ENCODE assay signal across 9 cellular contexts in the genomic region with DNA sequence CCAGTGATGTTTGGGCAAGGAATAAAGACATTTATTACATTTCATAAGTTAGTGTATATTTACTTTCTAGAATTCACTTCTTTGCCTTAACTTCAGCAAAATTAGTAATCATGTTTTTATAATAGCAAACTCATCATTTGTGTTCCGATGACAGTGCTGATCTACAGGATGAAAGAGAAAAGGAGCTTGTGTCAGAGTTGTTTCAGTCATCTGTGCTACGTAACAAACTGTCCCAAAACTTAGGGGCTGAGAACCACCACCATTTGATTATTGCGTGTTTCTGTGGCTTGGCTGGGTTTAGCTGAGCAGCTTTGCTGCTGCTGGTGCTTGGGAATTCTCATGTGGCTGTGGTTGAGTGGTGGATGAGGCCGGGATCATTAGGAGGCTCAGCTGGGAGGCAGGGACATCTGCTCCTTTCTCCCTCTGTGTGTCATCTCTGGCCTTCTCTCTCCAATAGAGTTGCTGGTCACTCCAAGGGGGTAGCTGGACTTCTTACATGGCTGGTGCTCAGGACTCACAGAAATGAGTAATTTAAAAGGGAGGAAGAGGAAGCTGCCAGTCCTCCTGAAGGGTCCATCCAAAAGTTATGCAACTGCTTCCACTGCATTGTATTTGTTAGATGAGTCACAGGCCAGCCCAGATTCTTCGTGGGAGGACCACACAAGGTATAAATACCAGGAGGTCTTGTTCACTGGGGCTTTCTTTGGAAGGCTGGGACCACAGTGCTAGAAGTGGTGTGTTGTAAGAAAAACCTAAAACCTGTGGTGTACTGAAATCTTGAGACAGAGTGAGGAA. TPM values are rescaled to one million over a fixed set of nuclear protein-coding genes. Genes with fewer than 3 reads are reported as not detected.
DNase-seq lines count a peak whose midpoint lies in the region; ATAC-seq, FAIRE-seq and TF ChIP-seq lines count a peak whose summit lies in the region.
"Had no signal": no experiment of that assay in that cellular context is flagged by ENCODE, and none has a peak within 500 bp of the region (broad histone marks: within the 10 kb centered on the region; RNA-seq: fewer than 3 reads in every experiment).

No MANE protein-coding gene starts in this region.

- WGBS in tibial nerve, 2 donors = 73% methylated on average over 5 of the region's 5 CpGs
- 68 to 80% (median 77%) methylated on average over 5 of the region's 5 CpGs for WGBS in small intestine, 3 donors

- TF ChIP-seq CTCF in astrocyte of the cerebellum (IDR thresholded peaks at IDR 0.05; ENCODE audit: low read depth, low read length, missing control alignments) (no peak), keratinocyte (optimal IDR thresholded peaks at IDR 0.05 in 1 of 3, IDR thresholded peaks at IDR 0.05 in 1 of 3, conservative IDR thresholded peaks at IDR 0.05 in 1 of 3; ENCODE audit: extremely low read depth in 1 of 3, insufficient read depth in 2 of 3, low read length in 3 of 3) (no peak), tibial nerve (IDR thresholded peaks at IDR 0.05) (no peak)

- H3K27me3 ChIP-seq in keratinocyte (ENCODE audit: control insufficient read depth, extremely low read depth, insufficient read depth, low read length) (no peaks in the 10 kb centered on the region), tibial nerve (no peaks in the 10 kb centered on the region), small intestine (ENCODE audit: control insufficient read depth in 2 of 2, insufficient read depth in 2 of 2, low read length in 2 of 2) (no peaks in the 10 kb centered on the region)

- H3K4me3 ChIP-seq in astrocyte of the cerebellum (ENCODE audit: low read depth, low read length) (no peak overlapping the region), keratinocyte (ENCODE audit: control insufficient read depth in 2 of 3, extremely low read depth in 1 of 3, insufficient read depth in 2 of 3, low read depth in 1 of 3, low read length in 3 of 3) (no peak overlapping the region), tibial nerve (no peak overlapping the region), small intestine (ENCODE audit: low read depth in 1 of 2, low read length in 2 of 2) (no peak overlapping the region)

- no peak overlapping the region for H3K27ac ChIP-seq in keratinocyte (ENCODE audit: control insufficient read depth, insufficient read depth, low read length)
- H3K27ac ChIP-seq in tibial nerve = peak overlapping the region in 3 of 4 donors; percentile 3 to 68 (median 53)
- H3K27ac ChIP-seq in small intestine (ENCODE audit: low read depth in 1 of 2, low read length in 1 of 2) = peak overlapping the region in 1 of 2 donors; percentile 80

- H2AFZ ChIP-seq in keratinocyte (ENCODE audit: control insufficient read depth, low read length) = no peak overlapping the region

- H3K9me3 ChIP-seq in keratinocyte (ENCODE audit: control insufficient read depth, low read depth, low read length) = no peaks in the 10 kb centered on the region
- H3K9me3 ChIP-seq in tibial nerve = no peaks in the 10 kb centered on the region
- no peaks in the 10 kb centered on the region for H3K9me3 ChIP-seq in small intestine (ENCODE audit: control insufficient read depth, low read depth)

- DNase-seq in HS-27A (ENCODE audit: low read depth) (peak; percentile 95), astrocyte of the cerebellum (ENCODE audit: low read depth) (peak; percentile 99), keratinocyte (ENCODE audit: low read depth, low spot score) (peak; percentile 96), tibial nerve (ENCODE audit: low spot score in 2 of 2) (peak in 1 of 2 donors; percentile 75), small intestine (no peak), NCI-H1092 treated with DMSO at 0.1 percent for 48 hours (lab: John Stamatoyannopoulos, UW) (no peak), D341Med (ENCODE audit: low spot score) (no peak)
- DNase-seq: NCI-H2227 treated with DMSO at 0.1 percent for 48 hours had no signal

- in situ Hi-C loops in astrocyte of the cerebellum (cut with HindIII; ENCODE audit: low sequenced_read_pairs) = loop anchor here (5.0 to 25.0 kb wide), 4 partner anchors 62 to 727 kb away; no protein-coding TSS in a partner anchor

- peak overlapping the region; percentile 27 for H3K4me2 ChIP-seq in keratinocyte (ENCODE audit: control insufficient read depth, extremely low read depth, insufficient read depth, low read depth, low read length)

- no peaks in the 10 kb centered on the region for H3K36me3 ChIP-seq in keratinocyte (ENCODE audit: control insufficient read depth in 2 of 2, extremely low read depth in 1 of 2, insufficient read depth in 2 of 2, low read length in 2 of 2)
- no peaks in the 10 kb centered on the region for H3K36me3 ChIP-seq in tibial nerve
- H3K36me3 ChIP-seq in small intestine (ENCODE audit: control insufficient read depth in 2 of 2, insufficient read depth in 2 of 2, low read length in 2 of 2) = no peaks in the 10 kb centered on the region

- H3K9me1 ChIP-seq in keratinocyte (ENCODE audit: control insufficient read depth, extremely low read depth, insufficient read depth, low read length) = no peaks in the 10 kb centered on the region

- FAIRE-seq in keratinocyte (lab: Jason Lieb, UNC) = peak; percentile 94
- no peak for FAIRE-seq in small intestine (lab: Jason Lieb, UNC)

- no peak for TF ChIP-seq POLR2A in tibial nerve (IDR thresholded peaks at IDR 0.05)

- H4K20me1 ChIP-seq in keratinocyte (ENCODE audit: control insufficient read depth, extremely low read depth, insufficient read depth, low read length) = no peaks in the 10 kb centered on the region

- ATAC-seq in HG03457 (IDR thresholded peaks at IDR 0.05; ENCODE audit: unreplicated experiment) = no peak

- H3K4me1 ChIP-seq in keratinocyte (ENCODE audit: control insufficient read depth, extremely low read depth, insufficient read depth, low read length) (peaks cover 14% of the 10 kb centered on the region), tibial nerve (peaks cover 0 to 23% (median 2%) of the 10 kb centered on the region in 4 donors), small intestine (ENCODE audit: control insufficient read depth in 2 of 2, insufficient read depth in 1 of 2, low read depth in 1 of 2, low read length in 1 of 2) (peaks cover 0 to 3% of the 10 kb centered on the region in 2 donors)

- dilution Hi-C loops in keratinocyte (cut with MboI; ENCODE audit: extremely low pct_ligation_motif_present, low sequenced_read_pairs) = no loop called here

- peak in 1 of 2 donors; percentile 83 for TF ChIP-seq EP300 in tibial nerve (IDR thresholded peaks at IDR 0.05)

- no peaks in the 10 kb centered on the region for H3K79me2 ChIP-seq in keratinocyte (ENCODE audit: control insufficient read depth, insufficient read depth, low read length)

- H3K9ac ChIP-seq in keratinocyte (ENCODE audit: control insufficient read depth, extremely low read depth, insufficient read depth, low read length) = no peak overlapping the region

RNA-seq across cellular contexts. Expression of gene HAAO, which starts 43.4 kb away (rescaled TPM):
- polyA plus RNA-seq in keratinocyte (0.05 to 0.08 TPM in 2 of 3 replicates, not detected in the other), small intestine (100 to 1,000 TPM in 1 of 3 donors, 10 to 100 TPM in 2; 23.8 to 147 (median 27.6) TPM)
- polyA plus RNA-seq in keratinocyte (2011; ENCODE audit: low read depth) = not detected
- polyA plus RNA-seq in keratinocyte (2011; cell fraction: cytosol; rRNA removed) = not detected in 2 replicates
- polyA plus RNA-seq in keratinocyte (2011; cell fraction: nucleus; rRNA removed) = not detected in 2 replicates
- polyA plus RNA-seq in keratinocyte (2012; ENCODE audit: low replicate concordance) = not detected in 2 replicates
- polyA minus RNA-seq in keratinocyte = 0.62 TPM in 1 of 3 replicates, not detected in the others
- not detected for polyA minus RNA-seq in keratinocyte (2011; cell fraction: cytosol; rRNA and poly(A)+ RNA removed)
- polyA minus RNA-seq in keratinocyte (2011; cell fraction: nucleus; rRNA and poly(A)+ RNA removed) = not detected in 2 replicates
- total RNA-seq in tibial nerve = 10 to 100 TPM in 1 of 4 donors, 1 to 10 TPM in 3; 5.9 to 24.1 (median 7.6) TPM

Comparison
In these comparisons a context has a peak if more than half of its experiments do, and no peak if none do; other contexts are left out.
1. DNase-seq: peak in HS-27A (single experiment), astrocyte of the cerebellum (single experiment) and keratinocyte (single experiment); none in small intestine (single experiment), NCI-H1092 treated with DMSO at 0.1 percent for 48 hours (single experiment) and D341Med (single experiment).
2. RNA of gene HAAO, which starts 43.4 kb away (polyA plus RNA-seq): 23.8 to 147 TPM in small intestine; 0.05 to 0.08 TPM in keratinocyte; every median in the first group is over 10 times any median in the second.